Comparison of ENCODE assay signal across 1 cellular context in the genomic region with DNA sequence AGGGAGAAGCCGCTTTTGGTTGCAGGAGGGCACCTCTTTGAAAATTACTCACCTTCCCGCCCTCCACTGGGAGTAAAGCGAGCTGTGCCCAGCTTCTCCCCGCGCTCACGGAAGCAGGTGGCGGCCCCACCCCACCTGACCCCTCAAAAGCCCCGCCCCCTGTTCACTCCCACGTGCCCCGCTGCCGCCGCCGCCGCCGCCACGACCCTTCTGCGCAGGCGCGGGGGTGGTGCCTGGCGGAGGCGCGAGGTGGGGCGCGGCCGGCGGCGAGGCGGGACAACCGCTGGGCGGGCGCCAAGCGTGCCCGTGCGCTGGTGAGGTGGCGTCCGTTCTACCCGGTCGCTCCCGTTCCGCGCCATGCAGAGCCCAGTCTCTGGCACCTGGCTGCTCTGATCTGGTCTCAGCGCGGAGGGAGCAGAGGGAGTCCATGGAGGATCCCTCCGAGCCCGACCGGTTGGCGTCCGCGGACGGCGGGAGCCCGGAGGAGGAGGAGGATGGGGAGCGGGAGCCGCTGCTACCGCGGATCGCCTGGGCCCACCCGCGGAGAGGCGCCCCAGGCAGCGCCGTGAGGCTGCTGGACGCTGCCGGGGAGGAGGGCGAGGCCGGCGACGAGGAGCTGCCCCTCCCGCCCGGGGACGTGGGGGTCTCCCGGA.
TF ChIP-seq lines count a peak whose summit lies in the region.

Gene PI4K2B (plus strand): TSS at position 297 of the 653 bp plus-strand sequence. CDS start 131 bp downstream, at position 428.

TF ChIP-seq in K562, 482 proteins besides CTCF, POLR2A, EP300 and RAD21 (continued from another document and continues in another):
- TF ChIP-seq, protein P1, sequence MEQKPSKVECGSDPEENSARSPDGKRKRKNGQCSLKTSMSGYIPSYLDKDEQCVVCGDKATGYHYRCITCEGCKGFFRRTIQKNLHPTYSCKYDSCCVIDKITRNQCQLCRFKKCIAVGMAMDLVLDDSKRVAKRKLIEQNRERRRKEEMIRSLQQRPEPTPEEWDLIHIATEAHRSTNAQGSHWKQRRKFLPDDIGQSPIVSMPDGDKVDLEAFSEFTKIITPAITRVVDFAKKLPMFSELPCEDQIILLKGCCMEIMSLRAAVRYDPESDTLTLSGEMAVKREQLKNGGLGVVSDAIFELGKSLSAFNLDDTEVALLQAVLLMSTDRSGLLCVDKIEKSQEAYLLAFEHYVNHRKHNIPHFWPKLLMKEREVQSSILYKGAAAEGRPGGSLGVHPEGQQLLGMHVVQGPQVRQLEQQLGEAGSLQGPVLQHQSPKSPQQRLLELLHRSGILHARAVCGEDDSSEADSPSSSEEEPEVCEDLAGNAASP (IDR thresholded peaks at IDR 0.05), result no peak
- TF ChIP-seq ZNF445 (CRISPR knock-in tag; IDR thresholded peaks at IDR 0.05; ENCODE audit: low read depth), result no peak
- no peak for TF ChIP-seq RAD51 (IDR thresholded peaks at IDR 0.05; ENCODE audit: borderline replicate concordance, low read depth)
- no peak for TF ChIP-seq TAL1 (IDR thresholded peaks at IDR 0.05)
- no peak for TF ChIP-seq MEF2A (IDR thresholded peaks at IDR 0.05; ENCODE audit: control insufficient read depth, low read depth, low read length)
- TF ChIP-seq, protein P2, sequence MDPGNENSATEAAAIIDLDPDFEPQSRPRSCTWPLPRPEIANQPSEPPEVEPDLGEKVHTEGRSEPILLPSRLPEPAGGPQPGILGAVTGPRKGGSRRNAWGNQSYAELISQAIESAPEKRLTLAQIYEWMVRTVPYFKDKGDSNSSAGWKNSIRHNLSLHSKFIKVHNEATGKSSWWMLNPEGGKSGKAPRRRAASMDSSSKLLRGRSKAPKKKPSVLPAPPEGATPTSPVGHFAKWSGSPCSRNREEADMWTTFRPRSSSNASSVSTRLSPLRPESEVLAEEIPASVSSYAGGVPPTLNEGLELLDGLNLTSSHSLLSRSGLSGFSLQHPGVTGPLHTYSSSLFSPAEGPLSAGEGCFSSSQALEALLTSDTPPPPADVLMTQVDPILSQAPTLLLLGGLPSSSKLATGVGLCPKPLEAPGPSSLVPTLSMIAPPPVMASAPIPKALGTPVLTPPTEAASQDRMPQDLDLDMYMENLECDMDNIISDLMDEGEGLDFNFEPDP (CRISPR knock-in tag; IDR thresholded peaks at IDR 0.05), result no peak
- TF ChIP-seq ZNF431 (CRISPR knock-in tag; IDR thresholded peaks at IDR 0.05), result no peak; the same call in none of the 2 replicates
- TF ChIP-seq RHOXF2B (CRISPR knock-in tag; conservative IDR thresholded peaks at IDR 0.05), result no peak
- no peak for TF ChIP-seq ETV5 (CRISPR knock-in tag; IDR thresholded peaks at IDR 0.05; ENCODE audit: low read depth)
- no peak for TF ChIP-seq HCFC1 (IDR thresholded peaks at IDR 0.05; ENCODE audit: low read depth, low read length)
- TF ChIP-seq, protein P3, sequence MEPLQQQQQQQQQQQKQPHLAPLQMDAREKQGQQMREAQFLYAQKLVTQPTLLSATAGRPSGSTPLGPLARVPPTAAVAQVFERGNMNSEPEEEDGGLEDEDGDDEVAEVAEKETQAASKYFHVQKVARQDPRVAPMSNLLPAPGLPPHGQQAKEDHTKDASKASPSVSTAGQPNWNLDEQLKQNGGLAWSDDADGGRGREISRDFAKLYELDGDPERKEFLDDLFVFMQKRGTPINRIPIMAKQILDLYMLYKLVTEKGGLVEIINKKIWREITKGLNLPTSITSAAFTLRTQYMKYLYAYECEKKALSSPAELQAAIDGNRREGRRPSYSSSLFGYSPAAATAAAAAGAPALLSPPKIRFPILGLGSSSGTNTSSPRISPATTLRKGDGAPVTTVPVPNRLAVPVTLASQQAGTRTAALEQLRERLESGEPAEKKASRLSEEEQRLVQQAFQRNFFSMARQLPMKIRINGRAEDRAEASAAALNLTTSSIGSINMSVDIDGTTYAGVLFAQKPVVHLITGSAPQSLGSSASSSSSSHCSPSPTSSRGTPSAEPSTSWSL (CRISPR knock-in tag; IDR thresholded peaks at IDR 0.05; ENCODE audit: borderline replicate concordance), result no peak
- TF ChIP-seq SRF (CRISPR knock-in tag; IDR thresholded peaks at IDR 0.05), result no peak
- TF ChIP-seq, protein P4, sequence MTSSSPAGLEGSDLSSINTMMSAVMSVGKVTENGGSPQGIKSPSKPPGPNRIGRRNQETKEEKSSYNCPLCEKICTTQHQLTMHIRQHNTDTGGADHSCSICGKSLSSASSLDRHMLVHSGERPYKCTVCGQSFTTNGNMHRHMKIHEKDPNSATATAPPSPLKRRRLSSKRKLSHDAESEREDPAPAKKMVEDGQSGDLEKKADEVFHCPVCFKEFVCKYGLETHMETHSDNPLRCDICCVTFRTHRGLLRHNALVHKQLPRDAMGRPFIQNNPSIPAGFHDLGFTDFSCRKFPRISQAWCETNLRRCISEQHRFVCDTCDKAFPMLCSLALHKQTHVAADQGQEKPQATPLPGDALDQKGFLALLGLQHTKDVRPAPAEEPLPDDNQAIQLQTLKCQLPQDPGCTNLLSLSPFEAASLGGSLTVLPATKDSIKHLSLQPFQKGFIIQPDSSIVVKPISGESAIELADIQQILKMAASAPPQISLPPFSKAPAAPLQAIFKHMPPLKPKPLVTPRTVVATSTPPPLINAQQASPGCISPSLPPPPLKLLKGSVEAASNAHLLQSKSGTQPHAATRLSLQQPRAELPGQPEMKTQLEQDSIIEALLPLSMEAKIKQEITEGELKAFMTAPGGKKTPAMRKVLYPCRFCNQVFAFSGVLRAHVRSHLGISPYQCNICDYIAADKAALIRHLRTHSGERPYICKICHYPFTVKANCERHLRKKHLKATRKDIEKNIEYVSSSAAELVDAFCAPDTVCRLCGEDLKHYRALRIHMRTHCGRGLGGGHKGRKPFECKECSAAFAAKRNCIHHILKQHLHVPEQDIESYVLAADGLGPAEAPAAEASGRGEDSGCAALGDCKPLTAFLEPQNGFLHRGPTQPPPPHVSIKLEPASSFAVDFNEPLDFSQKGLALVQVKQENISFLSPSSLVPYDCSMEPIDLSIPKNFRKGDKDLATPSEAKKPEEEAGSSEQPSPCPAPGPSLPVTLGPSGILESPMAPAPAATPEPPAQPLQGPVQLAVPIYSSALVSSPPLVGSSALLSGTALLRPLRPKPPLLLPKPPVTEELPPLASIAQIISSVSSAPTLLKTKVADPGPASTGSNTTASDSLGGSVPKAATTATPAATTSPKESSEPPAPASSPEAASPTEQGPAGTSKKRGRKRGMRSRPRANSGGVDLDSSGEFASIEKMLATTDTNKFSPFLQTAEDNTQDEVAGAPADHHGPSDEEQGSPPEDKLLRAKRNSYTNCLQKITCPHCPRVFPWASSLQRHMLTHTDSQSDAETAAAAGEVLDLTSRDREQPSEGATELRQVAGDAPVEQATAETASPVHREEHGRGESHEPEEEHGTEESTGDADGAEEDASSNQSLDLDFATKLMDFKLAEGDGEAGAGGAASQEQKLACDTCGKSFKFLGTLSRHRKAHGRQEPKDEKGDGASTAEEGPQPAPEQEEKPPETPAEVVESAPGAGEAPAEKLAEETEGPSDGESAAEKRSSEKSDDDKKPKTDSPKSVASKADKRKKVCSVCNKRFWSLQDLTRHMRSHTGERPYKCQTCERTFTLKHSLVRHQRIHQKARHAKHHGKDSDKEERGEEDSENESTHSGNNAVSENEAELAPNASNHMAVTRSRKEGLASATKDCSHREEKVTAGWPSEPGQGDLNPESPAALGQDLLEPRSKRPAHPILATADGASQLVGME (CRISPR knock-in tag; IDR thresholded peaks at IDR 0.05), result no peak
- TF ChIP-seq ZNF318 (IDR thresholded peaks at IDR 0.05; ENCODE audit: borderline replicate concordance in 1 of 2, low read depth in 1 of 2), result no peak
- no peak for TF ChIP-seq TGIF2 (CRISPR knock-in tag; IDR thresholded peaks at IDR 0.05)
- TF ChIP-seq L3MBTL2 (IDR thresholded peaks at IDR 0.05), result peak; percentile 91
- TF ChIP-seq RBFOX2 (IDR thresholded peaks at IDR 0.05; ENCODE audit: low read depth, low read length), result peak; percentile 93
- TF ChIP-seq, protein P5, sequence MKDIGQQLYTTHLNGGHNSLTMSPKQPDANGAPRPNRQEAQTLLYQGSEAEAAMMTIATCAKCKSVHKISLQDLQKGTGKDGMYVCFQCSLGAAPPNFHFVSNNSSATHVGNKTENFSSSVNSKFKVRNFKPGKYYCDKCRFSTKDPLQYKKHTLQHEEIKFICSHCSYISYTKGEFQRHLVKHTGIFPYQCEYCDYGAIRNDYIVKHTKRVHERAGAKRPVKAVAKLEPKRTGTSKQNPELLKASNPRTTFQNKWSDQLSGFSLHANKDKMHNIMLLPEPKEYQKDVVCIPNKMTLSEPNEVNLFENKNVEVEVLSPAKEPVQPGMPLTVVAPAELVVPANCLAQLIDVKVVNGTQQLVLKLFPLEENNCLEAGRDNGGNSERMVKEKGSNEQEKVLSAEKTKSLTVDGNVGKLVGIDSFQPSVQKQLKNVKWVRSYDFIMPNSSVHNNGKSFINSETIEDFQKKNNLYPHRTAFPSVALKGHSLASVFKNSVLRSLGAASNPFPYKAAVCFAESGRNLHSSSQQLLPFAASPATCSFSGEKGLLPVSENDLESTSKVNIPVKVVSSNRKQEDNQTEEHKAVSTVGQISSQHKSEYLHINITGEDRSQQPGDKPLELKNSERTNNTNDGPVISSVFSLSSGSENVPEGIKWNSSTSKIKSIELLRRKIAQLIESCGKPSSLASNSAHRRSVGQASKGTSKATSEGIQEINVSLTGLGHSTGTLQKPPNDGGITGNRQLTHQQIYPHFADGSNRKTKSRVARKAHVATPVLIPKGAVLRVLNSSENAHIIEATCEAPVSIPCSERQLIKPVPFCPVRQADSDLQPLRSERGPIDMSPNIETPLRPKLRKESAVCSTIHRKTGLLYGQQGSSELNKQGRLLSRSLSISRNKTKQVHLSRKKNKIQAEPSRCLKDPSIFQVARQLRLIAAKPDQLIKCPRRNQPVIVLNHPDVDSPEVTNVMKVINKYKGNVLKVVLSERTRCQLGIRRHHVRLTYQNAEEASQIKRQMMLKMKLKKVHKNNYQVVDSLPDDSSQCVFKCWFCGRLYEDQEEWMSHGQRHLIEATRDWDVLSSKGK (CRISPR knock-in tag; IDR thresholded peaks at IDR 0.05), result no peak
- no peak for TF ChIP-seq CAMTA2 (CRISPR knock-in tag; conservative IDR thresholded peaks at IDR 0.05)
- TF ChIP-seq PCBP2 (IDR thresholded peaks at IDR 0.05; ENCODE audit: low read depth, low read length, poor library complexity, severe bottlenecking), result no peak
- TF ChIP-seq, protein P6, sequence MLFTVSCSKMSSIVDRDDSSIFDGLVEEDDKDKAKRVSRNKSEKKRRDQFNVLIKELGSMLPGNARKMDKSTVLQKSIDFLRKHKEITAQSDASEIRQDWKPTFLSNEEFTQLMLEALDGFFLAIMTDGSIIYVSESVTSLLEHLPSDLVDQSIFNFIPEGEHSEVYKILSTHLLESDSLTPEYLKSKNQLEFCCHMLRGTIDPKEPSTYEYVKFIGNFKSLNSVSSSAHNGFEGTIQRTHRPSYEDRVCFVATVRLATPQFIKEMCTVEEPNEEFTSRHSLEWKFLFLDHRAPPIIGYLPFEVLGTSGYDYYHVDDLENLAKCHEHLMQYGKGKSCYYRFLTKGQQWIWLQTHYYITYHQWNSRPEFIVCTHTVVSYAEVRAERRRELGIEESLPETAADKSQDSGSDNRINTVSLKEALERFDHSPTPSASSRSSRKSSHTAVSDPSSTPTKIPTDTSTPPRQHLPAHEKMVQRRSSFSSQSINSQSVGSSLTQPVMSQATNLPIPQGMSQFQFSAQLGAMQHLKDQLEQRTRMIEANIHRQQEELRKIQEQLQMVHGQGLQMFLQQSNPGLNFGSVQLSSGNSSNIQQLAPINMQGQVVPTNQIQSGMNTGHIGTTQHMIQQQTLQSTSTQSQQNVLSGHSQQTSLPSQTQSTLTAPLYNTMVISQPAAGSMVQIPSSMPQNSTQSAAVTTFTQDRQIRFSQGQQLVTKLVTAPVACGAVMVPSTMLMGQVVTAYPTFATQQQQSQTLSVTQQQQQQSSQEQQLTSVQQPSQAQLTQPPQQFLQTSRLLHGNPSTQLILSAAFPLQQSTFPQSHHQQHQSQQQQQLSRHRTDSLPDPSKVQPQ (CRISPR knock-in tag; IDR thresholded peaks at IDR 0.05; ENCODE audit: borderline replicate concordance), result no peak
- no peak for TF ChIP-seq ZNF354B (CRISPR knock-in tag; IDR thresholded peaks at IDR 0.05)
